ENCODE assay signal across 8 cellular contexts in the genomic region with DNA sequence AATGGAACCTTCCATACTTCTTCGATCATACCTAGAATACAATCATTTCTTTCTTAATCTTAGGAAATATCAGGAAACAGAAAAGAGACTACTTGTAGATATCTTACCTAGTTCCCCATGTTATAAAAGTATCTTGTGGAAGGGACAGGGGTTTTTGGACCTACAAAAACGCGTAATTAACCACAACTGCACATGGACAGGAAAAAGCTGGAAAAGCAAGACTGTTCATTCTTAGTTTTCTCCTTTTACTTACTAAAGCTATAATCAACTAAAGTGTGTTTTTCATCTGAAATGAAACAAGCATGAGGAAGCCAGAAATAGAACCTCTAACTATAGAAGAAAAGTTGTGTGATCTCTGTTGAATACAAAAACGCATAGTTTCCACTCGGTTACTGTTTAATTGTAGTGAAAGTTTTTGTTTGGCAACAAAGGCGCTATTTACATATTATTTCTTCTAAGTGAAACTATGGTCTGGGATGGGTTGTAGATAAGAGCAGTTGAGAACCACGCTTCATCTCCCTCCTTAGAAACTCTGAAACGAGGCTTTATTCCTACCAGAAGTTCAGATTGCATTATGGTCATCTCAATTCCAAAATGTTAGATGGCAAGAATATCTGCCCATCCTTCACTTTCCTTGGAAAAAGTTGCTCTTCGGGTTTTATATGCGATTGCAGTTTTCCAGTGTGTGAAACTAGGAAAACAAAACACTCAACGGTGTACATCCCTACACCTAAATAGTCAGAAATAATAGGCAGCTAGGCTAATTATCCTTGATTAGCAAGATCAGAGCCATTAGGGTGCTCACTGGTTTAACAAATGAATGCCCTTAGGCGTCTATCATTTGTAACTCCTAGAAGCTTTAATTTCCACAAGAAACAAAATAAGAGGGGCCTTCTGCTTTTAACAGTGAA.
DNase-seq lines count a peak whose midpoint lies in the region; ATAC-seq, FAIRE-seq and TF ChIP-seq lines count a peak whose summit lies in the region.

No MANE protein-coding gene starts in this region.

- no peak for TF ChIP-seq CTCF in retinal pigment epithelial cell (conservative IDR thresholded peaks at IDR 0.05; ENCODE audit: low read depth, low read length)

- peak; percentile 88 for FAIRE-seq in GM19239 (lab: Jason Lieb, UNC)

- H3K4me3 ChIP-seq in NT2/D1 (ENCODE audit: insufficient read length, low read depth) (peak overlapping the region; percentile 96), retinal pigment epithelial cell (ENCODE audit: low read length) (peak overlapping the region; percentile 82)

- no peaks in the 10 kb centered on the region for H3K9me3 ChIP-seq in NT2/D1 (ENCODE audit: insufficient read depth, low read length)

- ATAC-seq in GM18907 (IDR thresholded peaks at IDR 0.05; ENCODE audit: unreplicated experiment) (no peak), HG02623 (IDR thresholded peaks at IDR 0.05; ENCODE audit: unreplicated experiment) (no peak), HG02763 (IDR thresholded peaks at IDR 0.05; ENCODE audit: unreplicated experiment) (no peak)

- no peak for TF ChIP-seq POLR2A in erythroblast (IDR thresholded peaks at IDR 0.05; ENCODE audit: low read length)

- no peak for DNase-seq in GM19239 (ENCODE audit: insufficient read length, low spot score)
- DNase-seq in NT2/D1 (ENCODE audit: low read depth, low spot score) = no peak
- DNase-seq in erythroblast (lab: John Stamatoyannopoulos, UW) = peak; percentile 52 to 64
- no peak for DNase-seq in retinal pigment epithelial cell (ENCODE audit: low read depth)
- no peak for DNase-seq in Ammon's horn (ENCODE audit: low spot score)

- H3K4me1 ChIP-seq in NT2/D1 (ENCODE audit: insufficient read depth, insufficient read length) = no peaks in the 10 kb centered on the region

- H3K27me3 ChIP-seq in NT2/D1 (ENCODE audit: insufficient read depth, insufficient read length) = no peaks in the 10 kb centered on the region

- peak overlapping the region; percentile 99 for H3K9ac ChIP-seq in NT2/D1 (ENCODE audit: insufficient read length, low read depth)

- peaks cover 38% of the 10 kb centered on the region for H3K36me3 ChIP-seq in NT2/D1 (ENCODE audit: insufficient read depth, insufficient read length, low read length)

Comparison
In these comparisons a context has a peak if more than half of its experiments do, and no peak if none do; other contexts are left out.
1. DNase-seq: peak in erythroblast (2 of 2); none in GM19239 (single experiment), NT2/D1 (single experiment), retinal pigment epithelial cell (single experiment) and Ammon's horn (single experiment).